8 cellular contexts compared by ENCODE assay signal in the genomic region with DNA sequence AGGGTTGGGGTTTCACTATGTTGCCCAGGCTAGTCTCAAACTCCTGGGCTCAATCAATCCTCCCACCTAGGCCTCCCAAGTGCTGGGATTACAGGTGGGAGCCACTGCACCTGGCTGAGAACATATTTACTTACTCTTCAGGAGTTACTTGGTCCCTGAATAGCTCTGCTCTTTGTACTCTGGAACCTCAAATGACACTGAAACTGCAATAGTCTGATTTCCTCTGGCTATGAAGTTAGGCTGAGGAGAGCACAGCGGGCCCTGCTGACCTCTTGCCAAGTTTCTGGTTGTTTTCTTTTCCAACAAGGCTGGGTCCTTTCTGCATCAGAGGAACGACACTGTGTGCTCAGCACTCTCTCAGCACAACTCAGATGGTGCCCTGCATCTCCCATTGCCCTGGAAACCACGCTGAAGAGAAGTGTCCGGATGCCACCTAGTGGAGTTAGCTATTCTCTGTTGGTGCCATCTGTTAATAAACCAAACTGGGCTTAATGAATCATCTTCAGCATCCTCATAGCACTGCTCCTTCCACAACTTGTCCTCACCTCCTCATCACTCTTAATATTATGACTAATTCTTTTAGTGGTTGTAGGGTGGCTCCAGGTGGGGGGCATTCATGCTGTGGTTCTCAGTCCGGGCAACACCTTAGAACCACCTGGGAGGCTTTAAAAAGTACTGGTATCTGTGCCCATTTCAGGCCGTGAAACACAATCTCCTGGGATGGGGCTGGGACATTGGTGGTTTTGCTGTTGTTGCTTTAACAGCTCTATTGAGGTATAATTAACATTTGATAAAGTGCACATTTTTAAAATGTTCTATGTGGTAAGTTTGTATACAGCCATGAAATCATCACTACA. TPM values are rescaled to one million over a fixed set of nuclear protein-coding genes. Genes with fewer than 3 reads are reported as not detected.
DNase-seq lines count a peak whose midpoint lies in the region; ATAC-seq and TF ChIP-seq lines count a peak whose summit lies in the region.

No MANE protein-coding gene starts in this region.

- intact Hi-C loops in esophagus muscularis mucosa (cut with DNase I) (no loop called here), natural killer cell (cut with micrococcal nuclease) (no loop called here), tibial artery (cut with DNase I; ENCODE audit: low total_unique reads) (no loop called here)

- peaks cover 5% of the 10 kb centered on the region for H3K27me3 Mint-ChIP-seq in activated CD8-positive, alpha-beta memory T cell treated with anti-CD3 and anti-CD28 coated beads, Interleukin-2, amount 10 ng/mL, durations not matched to agents 7 days and 5 days
- no peaks in the 10 kb centered on the region for H3K27me3 Mint-ChIP-seq in natural killer cell (ENCODE audit: low read depth in 2 of 2)

- TF ChIP-seq CTCF in HL-60 (IDR thresholded peaks at IDR 0.05; ENCODE audit: insufficient read depth, low read length) (peak; percentile 74), esophagus muscularis mucosa (IDR thresholded peaks at IDR 0.05) (peak; percentile 29 to 55 (median 39)), natural killer cell (IDR thresholded peaks at IDR 0.05) (peak; percentile 9), tibial artery (IDR thresholded peaks at IDR 0.05) (peak; percentile 35 to 46)

- H3K27ac Mint-ChIP-seq in activated CD8-positive, alpha-beta memory T cell treated with anti-CD3 and anti-CD28 coated beads, Interleukin-2, amount 10 ng/mL, durations not matched to agents 7 days and 5 days = no peak overlapping the region
- H3K27ac Mint-ChIP-seq in natural killer cell = no peak overlapping the region

- WGBS in esophagus muscularis mucosa = 27% methylated on average over 6 of the region's 6 CpGs

- H3K36me3 Mint-ChIP-seq in activated CD8-positive, alpha-beta memory T cell treated with anti-CD3 and anti-CD28 coated beads, Interleukin-2, amount 10 ng/mL, durations not matched to agents 7 days and 5 days = no peaks in the 10 kb centered on the region
- no peaks in the 10 kb centered on the region for H3K36me3 Mint-ChIP-seq in natural killer cell

- no peak for TF ChIP-seq EP300 in esophagus muscularis mucosa (IDR thresholded peaks at IDR 0.05)

- H3K27ac ChIP-seq in HL-60 (replicated peaks) = no peak overlapping the region
- H3K27ac ChIP-seq in esophagus muscularis mucosa (replicated peaks in 1 of 4) = no peak overlapping the region
- no peak overlapping the region for H3K27ac ChIP-seq in tibial artery

- H3K9me3 ChIP-seq in esophagus muscularis mucosa = no peaks in the 10 kb centered on the region
- H3K9me3 ChIP-seq in tibial artery = no peaks in the 10 kb centered on the region

- H3K4me3 ChIP-seq in HL-60 (replicated peaks; ENCODE audit: insufficient read depth, low read length) = no peak overlapping the region
- no peak overlapping the region for H3K4me3 ChIP-seq in esophagus muscularis mucosa
- no peak overlapping the region for H3K4me3 ChIP-seq in tibial artery

- no peaks in the 10 kb centered on the region for H3K9me3 Mint-ChIP-seq in activated CD8-positive, alpha-beta memory T cell treated with anti-CD3 and anti-CD28 coated beads, Interleukin-2, amount 10 ng/mL, durations not matched to agents 7 days and 5 days (ENCODE audit: low read depth)
- H3K9me3 Mint-ChIP-seq in natural killer cell = peaks cover 0 to 2% of the 10 kb centered on the region in 2 donors

- CTCF ChIA-PET in activated CD8-positive, alpha-beta memory T cell treated with anti-CD3 and anti-CD28 coated beads, Interleukin-2, amount 10 ng/mL, durations not matched to agents 7 days and 5 days (lab: Charles Lee) = interaction anchor here (0.8 to 1.8 kb wide), 9 partner anchors 10 to 667 kb away, joined by 3 to 6 read pairs (median 3); a partner anchor contains a TSS

- H3K4me1 ChIP-seq in esophagus muscularis mucosa = peaks cover 0 to 6% (median 2%) of the 10 kb centered on the region in 4 donors
- H3K4me1 ChIP-seq in tibial artery = peaks cover 0 to 5% (median 0%) of the 10 kb centered on the region in 4 donors

- peaks cover 18% of the 10 kb centered on the region for H3K4me1 Mint-ChIP-seq in activated CD8-positive, alpha-beta memory T cell treated with anti-CD3 and anti-CD28 coated beads, Interleukin-2, amount 10 ng/mL, durations not matched to agents 7 days and 5 days
- H3K4me1 Mint-ChIP-seq in natural killer cell = no peaks in the 10 kb centered on the region

- H3K27me3 ChIP-seq in HL-60 (ENCODE audit: insufficient read depth, poor library complexity, severe bottlenecking) (no peaks in the 10 kb centered on the region), esophagus muscularis mucosa (no peaks in the 10 kb centered on the region), tibial artery (no peaks in the 10 kb centered on the region)

- no peak for TF ChIP-seq POLR2A in esophagus muscularis mucosa (IDR thresholded peaks at IDR 0.05; ENCODE audit: low read depth)

- DNase-seq in DMS53 (lab: John Stamatoyannopoulos, UW) (peak; percentile 94), HL-60 (ENCODE audit: low read depth in 1 of 2, low spot score in 1 of 2) (peak; percentile 7 to 69), NCI-H774 (lab: John Stamatoyannopoulos, UW) (peak; percentile 75), esophagus muscularis mucosa (ENCODE audit: extremely low spot score) (no peak), natural killer cell (no peak), tibial artery (peak; percentile 53 to 76)
- peak; percentile 77 for DNase-seq in activated CD8-positive, alpha-beta memory T cell treated with anti-CD3 and anti-CD28 coated beads, Interleukin-2, amount 10 ng/mL, durations not matched to agents 7 days and 5 days

- H3K36me3 ChIP-seq in esophagus muscularis mucosa = no peaks in the 10 kb centered on the region
- no peaks in the 10 kb centered on the region for H3K36me3 ChIP-seq in tibial artery

- ATAC-seq in GM21367 (IDR thresholded peaks at IDR 0.05; ENCODE audit: unreplicated experiment) (peak; percentile 79), natural killer cell (peak; percentile 66 to 85 (median 76))
- ATAC-seq in activated CD8-positive, alpha-beta memory T cell treated with anti-CD3 and anti-CD28 coated beads, Interleukin-2, amount 10 ng/mL, durations not matched to agents 7 days and 5 days = peak; percentile 90

- no peak overlapping the region for H3K4me3 Mint-ChIP-seq in activated CD8-positive, alpha-beta memory T cell treated with anti-CD3 and anti-CD28 coated beads, Interleukin-2, amount 10 ng/mL, durations not matched to agents 7 days and 5 days
- H3K4me3 Mint-ChIP-seq in natural killer cell = no peak overlapping the region

RNA-seq across cellular contexts. Expression of a gene that starts 8.2 kb away (rescaled TPM):
- total RNA-seq in activated CD8-positive, alpha-beta memory T cell treated with anti-CD3 and anti-CD28 coated beads, Interleukin-2, amount 10 ng/mL, durations not matched to agents 7 days and 5 days = not detected
- not detected for total RNA-seq in esophagus muscularis mucosa
- total RNA-seq in natural killer cell = 1 to 10 TPM in 1 of 3 donors, under 1 TPM in 1, not detected in 1; 0.43 to 1.9 TPM

RNA-seq across cellular contexts. Expression of a gene that starts 57.4 kb away (rescaled TPM):
- total RNA-seq in activated CD8-positive, alpha-beta memory T cell treated with anti-CD3 and anti-CD28 coated beads, Interleukin-2, amount 10 ng/mL, durations not matched to agents 7 days and 5 days = 10 to 100 TPM; 22.8 to 25.7 TPM
- total RNA-seq in esophagus muscularis mucosa (10 to 100 TPM in 2 of 4 donors, 1 to 10 TPM in 2; 9.1 to 11.5 (median 9.8) TPM), natural killer cell (10 to 100 TPM; 35.1 to 37.3 (median 37.0) TPM)

Comparison
In these comparisons a context has a peak if more than half of its experiments do, and no peak if none do; other contexts are left out.
1. DNase-seq: peak in DMS53 (single experiment), HL-60 (2 of 2), NCI-H774 (single experiment), activated CD8-positive, alpha-beta memory T cell treated with anti-CD3 and anti-CD28 coated beads, Interleukin-2, amount 10 ng/mL, durations not matched to agents 7 days and 5 days (single experiment) and tibial artery (2 of 2); none in esophagus muscularis mucosa (single experiment) and natural killer cell (single experiment).
2. CTCF ChIP-seq: peak in every context shown above with its lines; median percentile 74 in HL-60; 40 in tibial artery; 39 in esophagus muscularis mucosa; 9 in natural killer cell.
3. Peak in every context shown above with its lines, with median percentiles within 50 percentile points of each other: ATAC-seq.